Comparison of ENCODE assay signal across 1 cellular context in the genomic region with DNA sequence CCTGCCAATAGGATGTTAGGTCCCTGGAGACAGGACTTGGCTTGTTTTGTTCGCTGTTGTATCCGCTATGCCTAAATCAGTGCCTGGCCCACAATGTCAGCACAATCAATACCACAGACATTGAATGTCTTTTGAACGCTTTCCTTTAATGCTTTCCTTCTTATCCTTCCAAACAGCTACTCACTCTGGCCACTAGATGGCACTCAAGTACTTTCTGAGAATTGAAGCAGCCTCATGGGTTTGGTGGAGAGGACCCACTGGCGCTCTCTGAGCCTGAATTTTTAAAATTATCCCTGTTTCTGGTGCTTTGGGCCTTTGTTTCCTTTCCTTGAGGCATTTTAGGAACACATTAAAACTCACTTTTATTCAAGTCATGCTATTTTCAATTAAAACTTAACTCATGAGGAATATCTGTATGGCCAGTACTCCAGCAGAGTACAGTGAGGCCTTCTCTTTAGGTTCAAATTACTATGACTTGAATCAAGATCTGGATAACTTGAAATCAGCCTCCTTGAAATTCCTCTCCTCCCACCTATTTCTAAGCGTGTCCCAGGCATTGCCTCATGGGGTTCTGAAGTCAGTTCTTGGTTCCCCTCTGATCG.
TF ChIP-seq lines count a peak whose summit lies in the region.

No MANE protein-coding gene starts in this region.

TF ChIP-seq in HEK293, 187 proteins besides CTCF, POLR2A, EP300 and RAD21 (continued from another document):
- TF ChIP-seq PRDM2 (tag by site-specific recombination; IDR thresholded peaks at IDR 0.05; ENCODE audit: borderline replicate concordance) (no peak), ZNF157 (tag by site-specific recombination; IDR thresholded peaks at IDR 0.05) (no peak), PRDM1 (tag by site-specific recombination; IDR thresholded peaks at IDR 0.05) (0 out of 2 replicates have a peak, but pooled peaks have one; percentile 17), SP7 (tag by site-specific recombination; IDR thresholded peaks at IDR 0.05) (0 out of 2 replicates have a peak, but pooled peaks have one; percentile 13), ZNF654 (tag by site-specific recombination; IDR thresholded peaks at IDR 0.05; ENCODE audit: low read depth) (peak; percentile 98), ZNF335 (tag by site-specific recombination; conservative IDR thresholded peaks at IDR 0.05) (0 out of 2 replicates have a peak, but pooled peaks have one; percentile 22)
TF ChIP-seq in HEK293: peak in this region for 5.
